Comparison of ENCODE assay signal across 14 cellular contexts in the genomic region with DNA sequence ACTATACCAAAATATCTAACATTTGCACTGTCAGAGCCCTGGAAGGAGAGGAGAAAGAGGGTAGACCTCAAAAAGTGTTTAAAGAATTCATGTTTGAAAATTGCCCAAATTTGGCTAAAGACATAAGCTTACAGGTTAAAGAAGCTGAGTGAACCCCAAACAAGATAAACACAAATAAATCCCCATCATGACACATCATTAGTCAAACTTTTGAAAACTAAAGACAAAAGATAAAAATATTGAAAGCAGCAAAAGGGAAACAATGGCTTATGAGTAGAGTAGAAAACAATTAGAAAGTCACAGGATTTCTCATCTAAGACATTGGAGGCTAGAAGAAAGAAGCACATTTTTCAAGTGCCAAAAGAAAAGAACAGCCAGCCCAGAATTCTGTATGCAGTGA. TPM values are rescaled to one million over a fixed set of nuclear protein-coding genes. Genes with fewer than 3 reads are reported as not detected.
DNase-seq lines count a peak whose midpoint lies in the region; ATAC-seq and TF ChIP-seq lines count a peak whose summit lies in the region.
"Had no signal": no experiment of that assay in that cellular context is flagged by ENCODE, and none has a peak within 500 bp of the region (broad histone marks: within the 10 kb centered on the region; RNA-seq: fewer than 3 reads in every experiment).

No MANE protein-coding gene starts in this region.

- DNase-seq in HCEC 1CT = peak; percentile 15
- DNase-seq in M059J (ENCODE audit: low read depth) = peak; percentile 20
- no peak for DNase-seq in T-helper 17 cell
- peak; percentile 25 for DNase-seq in epithelial cell of esophagus (ENCODE audit: low read depth)
- no peak for DNase-seq in stimulated activated CD4-positive, alpha-beta T cell treated with anti-CD3 and anti-CD28 coated beads, Interleukin-4, amount 100 ng/mL, for 24 hours
- no peak for DNase-seq in NCI-H82 (lab: John Stamatoyannopoulos, UW)
- DNase-seq: Calu3; CD8-positive, alpha-beta T cell; DMS79 treated with DMSO at 0.1 percent for 48 hours; H9 had no signal

- no peak overlapping the region for H3K4me3 ChIP-seq in epithelial cell of esophagus (ENCODE audit: low read length)
- H3K4me3 ChIP-seq: BLaER1 treated with 17β-estradiol and CSF1 and Interleukin-3, amounts not matched to agents 10 nM and 100 nM; GM12878 had no signal

- H3K4me1 Mint-ChIP-seq in T-helper 17 cell = peaks cover 7% of the 10 kb centered on the region

- H3K36me3 Mint-ChIP-seq in T-helper 17 cell (ENCODE audit: low read depth) = peaks cover 4% of the 10 kb centered on the region
- H3K36me3 Mint-ChIP-seq: CD8-positive, alpha-beta T cell had no signal

- H3K9me3 ChIP-seq in T-helper 17 cell (ENCODE audit: control insufficient read depth, low read length, poor library complexity, severe bottlenecking) = no peaks in the 10 kb centered on the region

- H3K4me3 Mint-ChIP-seq in T-helper 17 cell = no peak overlapping the region
- H3K4me3 Mint-ChIP-seq: B cell; CD8-positive, alpha-beta T cell; H9 had no signal

- TF ChIP-seq CTCF in epithelial cell of esophagus (IDR thresholded peaks at IDR 0.05; ENCODE audit: insufficient read depth, low read depth, low read length, missing control alignments) = no peak

- peak overlapping the region; percentile 30 for H3K27ac Mint-ChIP-seq in T-helper 17 cell
- H3K27ac Mint-ChIP-seq: B cell; CD8-positive, alpha-beta T cell; H9 had no signal

- H3K27me3 Mint-ChIP-seq in T-helper 17 cell = peaks cover 8% of the 10 kb centered on the region

- ATAC-seq in T-helper 17 cell (no peak), GM18858 (IDR thresholded peaks at IDR 0.05; ENCODE audit: unreplicated experiment) (no peak)
- ATAC-seq: CD8-positive, alpha-beta T cell; GM12878 had no signal

RNA-seq across cellular contexts. Expression of gene UBLCP1, which starts 6.1 kb away (rescaled TPM):
- 29.9 and 36.4 TPM in 2 replicates for total RNA-seq in M059J (2014; rRNA removed; shearing (Covaris generic))
- total RNA-seq in T-helper 17 cell = 10 to 100 TPM; 19.0 to 20.8 TPM

RNA-seq across cellular contexts. Expression of gene RNF145, which starts 47.7 kb away (rescaled TPM):
- total RNA-seq in M059J (2014; rRNA removed; shearing (Covaris generic)) = 33.7 and 54.0 TPM in 2 replicates
- total RNA-seq in T-helper 17 cell = 10 to 100 TPM; 61.1 to 70.5 TPM

Comparison
In these comparisons a context has a peak if more than half of its experiments do, and no peak if none do; other contexts are left out.
1. DNase-seq: peak in HCEC 1CT (single experiment), M059J (single experiment) and epithelial cell of esophagus (single experiment); none in T-helper 17 cell (0 of 3), stimulated activated CD4-positive, alpha-beta T cell treated with anti-CD3 and anti-CD28 coated beads, Interleukin-4, amount 100 ng/mL, for 24 hours (single experiment) and NCI-H82 (single experiment).